In genomic region chr6:12417191-12417590, GRCh38 we compare ENCODE assay signal across 10 cellular contexts.
"Had no signal": no experiment of that assay in that cellular context is flagged by ENCODE, and none has a peak within 500 bp of the region (broad histone marks: within the 10 kb centered on the region; RNA-seq: fewer than 3 reads in every experiment).

No MANE protein-coding gene starts in this region.

- H3K9me3 ChIP-seq: HAP-1 had no signal

- H3K4me3 ChIP-seq: GM23248, GM23338, HAP-1 had no signal

- ATAC-seq: GM23338, HCT116 had no signal

- H3K36me3 ChIP-seq: HAP-1 had no signal

- H3K4me1 ChIP-seq: HAP-1 had no signal

- H3K27ac ChIP-seq: GM23248 had no signal

- FAIRE-seq: H1 had no signal

- H3K4me2 ChIP-seq: GM23338 had no signal

- DNase-seq: GM23248, GOT3, H7, H9, HCEC 1CT, HFFc6 had no signal
